In the genomic region with DNA sequence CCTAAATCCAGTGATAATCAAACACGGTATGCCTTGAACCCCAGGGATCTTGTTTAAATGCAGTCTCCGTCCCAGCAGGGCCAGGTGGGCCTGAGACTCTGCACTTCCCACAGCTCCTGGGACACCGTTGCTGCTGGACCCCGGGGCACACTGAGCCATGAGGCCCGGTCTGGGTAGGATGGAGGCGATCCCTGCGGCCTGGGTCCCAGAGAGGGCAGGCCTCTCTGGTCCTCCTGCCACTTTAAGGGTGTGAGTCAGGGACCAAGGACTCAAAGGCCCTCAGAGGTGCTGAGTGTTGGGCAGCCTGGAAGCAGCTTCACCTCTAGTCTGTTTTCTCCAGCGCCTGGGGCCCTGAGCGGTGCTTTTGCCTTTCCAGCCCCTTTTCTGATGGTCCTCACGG, we compare ENCODE assay signal across 16 cellular contexts.
"Had no signal": no experiment of that assay in that cellular context is flagged by ENCODE, and none has a peak within 500 bp of the region (broad histone marks: within the 10 kb centered on the region; RNA-seq: fewer than 3 reads in every experiment).

No MANE protein-coding gene starts in this region.

- H3K36me3 ChIP-seq: lower lobe of right lung, neural progenitor cell, ovary, tibial artery, vagina had no signal

- H3K4me1 ChIP-seq: lower lobe of right lung, neural progenitor cell, tibial artery, vagina had no signal

- H3K9ac ChIP-seq: neural progenitor cell had no signal

- H3K9me3 ChIP-seq: body of pancreas, lower lobe of right lung, ovary, tibial artery, vagina had no signal

- DNase-seq: activated naive CD4-positive, alpha-beta T cell treated with Interleukin-2 at 50 U/mL for 16 hours; activated T-cell treated with anti-CD3 and anti-CD28 coated beads, Interleukin-2, amount 50 U/mL, for 24 hours; body of pancreas; caudate nucleus; effector memory CD8-positive, alpha-beta T cell; left cardiac atrium; lower lobe of right lung; midbrain; stimulated activated CD4-positive, alpha-beta T cell treated with anti-CD3 and anti-CD28 coated beads, Interleukin-4, amount 100 ng/mL, for 24 hours had no signal

- ATAC-seq: activated CD4-positive, CD25-positive, alpha-beta regulatory T cell treated with anti-CD3 and anti-CD28 coated beads, Interleukin-2, amount 50 U/mL, for 24 hours; body of pancreas; effector memory CD8-positive, alpha-beta T cell; left cardiac atrium; lower lobe of right lung; sciatic nerve; stimulated activated memory B cell treated with anti-CD40 and anti-IgM and Interleukin-4, amounts not matched to agents 10 μg/mL and 1 μg/mL and 100 μg/mL, for 72 hours had no signal

- H3K27ac ChIP-seq: body of pancreas, lower lobe of right lung, neural progenitor cell, ovary, tibial artery, vagina had no signal

- H3K27me3 ChIP-seq: body of pancreas, ovary, vagina had no signal

- H3K4me3 ChIP-seq: body of pancreas, lower lobe of right lung, neural progenitor cell, ovary, tibial artery, vagina had no signal
